ENCODE assay signal across 7 cellular contexts in the genomic region with DNA sequence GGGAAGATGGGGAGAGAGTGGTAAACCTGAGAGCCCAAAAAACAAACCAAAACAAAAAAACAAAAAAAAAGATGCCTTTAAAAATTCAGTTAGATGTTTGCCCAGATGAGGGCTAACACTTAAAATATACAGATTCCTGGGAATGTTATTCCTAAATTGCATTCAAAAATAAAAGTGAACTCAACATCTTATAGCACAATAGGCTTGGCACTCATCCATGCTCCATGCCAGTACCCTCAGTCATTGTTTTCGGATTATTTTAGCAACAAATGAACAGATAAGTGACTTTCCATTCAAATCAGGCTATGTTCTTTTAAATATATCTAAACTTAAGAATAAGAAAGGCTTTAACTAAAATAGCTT. TPM values are rescaled to one million over a fixed set of nuclear protein-coding genes. Genes with fewer than 3 reads are reported as not detected.
DNase-seq lines count a peak whose midpoint lies in the region; ATAC-seq and TF ChIP-seq lines count a peak whose summit lies in the region.

No MANE protein-coding gene starts in this region.

- TF ChIP-seq CTCF in HEK293 (tag by site-specific recombination; IDR thresholded peaks at IDR 0.05) (no peak), fibroblast of the aortic adventitia (IDR thresholded peaks at IDR 0.05; ENCODE audit: insufficient read depth, low read length) (no peak), smooth muscle cell (IDR thresholded peaks at IDR 0.05; ENCODE audit: borderline replicate concordance, insufficient read depth, poor library complexity, severe bottlenecking) (no peak)

- H3F3A ChIP-seq in smooth muscle cell (ENCODE audit: low read depth): peaks cover 31% of the 10 kb centered on the region

- H3K79me2 ChIP-seq in smooth muscle cell (ENCODE audit: low read depth): peaks cover 71% of the 10 kb centered on the region

- H3K4me3 ChIP-seq in HEK293 (ENCODE audit: low read depth, low read length): no peak overlapping the region
- peak overlapping the region; percentile 85 for H3K4me3 ChIP-seq in fibroblast of the aortic adventitia (ENCODE audit: low read depth, low read length)
- H3K4me3 ChIP-seq in smooth muscle cell: peak overlapping the region; percentile 96

- H3K9ac ChIP-seq in smooth muscle cell (ENCODE audit: low read depth): peak overlapping the region; percentile 49

- H3K9me3 Mint-ChIP-seq in T-cell: no peaks in the 10 kb centered on the region

- no peaks in the 10 kb centered on the region for H3K27me3 ChIP-seq in smooth muscle cell (ENCODE audit: low read depth)

- WGBS in smooth muscle cell (ENCODE audit: low lambda C conversion rate): 93% methylated on average over 1 of the region's 1 CpG

- H3K4me3 Mint-ChIP-seq in T-cell: peak overlapping the region; percentile 95 to 97 (median 96)

- H3K27ac ChIP-seq in HEK293 (ENCODE audit: extremely low read depth, low read depth, low read length) (peak overlapping the region; percentile 80), smooth muscle cell (ENCODE audit: low read depth) (peak overlapping the region; percentile 95)

- peaks cover 8% of the 10 kb centered on the region for H3K36me3 Mint-ChIP-seq in T-cell

- H4K20me1 ChIP-seq in smooth muscle cell (ENCODE audit: low read depth): peaks cover 79% of the 10 kb centered on the region

- peak overlapping the region; percentile 98 for H3K4me2 ChIP-seq in smooth muscle cell

- no peaks in the 10 kb centered on the region for H3K9me3 ChIP-seq in HEK293 (ENCODE audit: control insufficient read depth, insufficient read depth, low read depth, low read length)
- no peaks in the 10 kb centered on the region for H3K9me3 ChIP-seq in smooth muscle cell (replicated peaks; ENCODE audit: low read depth)

- H3K36me3 ChIP-seq in HEK293 (ENCODE audit: control insufficient read depth in 2 of 2, insufficient read depth in 1 of 2, low read length in 2 of 2) (no peaks in the 10 kb centered on the region), smooth muscle cell (ENCODE audit: low read depth) (no peaks in the 10 kb centered on the region)

- ATAC-seq in T-cell (replicated peaks in 1 of 4) (no peak), HG02981 (IDR thresholded peaks at IDR 0.05; ENCODE audit: unreplicated experiment) (no peak)

- H3K4me1 ChIP-seq in HEK293 (ENCODE audit: control insufficient read depth, insufficient read depth, low read length): peaks cover 36% of the 10 kb centered on the region
- H3K4me1 ChIP-seq in smooth muscle cell (ENCODE audit: low read depth): peaks cover 41% of the 10 kb centered on the region

- DNase-seq in T-cell (no peak), fibroblast of the aortic adventitia (ENCODE audit: low read depth) (peak; percentile 72), smooth muscle cell (lab: John Stamatoyannopoulos, UW; ENCODE audit: unreplicated experiment) (no peak), kidney tubule cell (ENCODE audit: low spot score) (no peak), mesenteric fat pad (ENCODE audit: low spot score) (no peak)

- POLR2A ChIA-PET in HEK293 (lab: Yijun Ruan, JAX): interaction anchor here (1.1 to 1.7 kb wide), 3 partner anchors 10 to 122 kb away, joined by 3 to 6 read pairs (median 4); no protein-coding TSS in a partner anchor
- POLR2A ChIA-PET in T-cell (lab: Charles Lee): interaction anchor here (0.7 to 2.0 kb wide), 8 partner anchors 11 to 180 kb away, joined by 3 to 11 read pairs (median 4); no protein-coding TSS in a partner anchor

- H2AFZ ChIP-seq in smooth muscle cell (ENCODE audit: low read depth): no peak overlapping the region

- H3K27ac Mint-ChIP-seq in T-cell: peak overlapping the region; percentile 97 to 98

- CTCF ChIA-PET in HEK293 (lab: Yijun Ruan, JAX) (interaction anchor here (0.6 to 2.4 kb wide), 7 partner anchors 9 to 238 kb away, joined by 3 to 10 read pairs (median 3); no protein-coding TSS in a partner anchor), T-cell (lab: Charles Lee) (interaction anchor here (0.7 to 2.0 kb wide), 8 partner anchors 8 to 1739 kb away, joined by 3 to 7 read pairs (median 5); no protein-coding TSS in a partner anchor)

- H3K27me3 Mint-ChIP-seq in T-cell: no peaks in the 10 kb centered on the region

- peaks cover 73 to 81% (median 78%) of the 10 kb centered on the region in 3 donors for H3K4me1 Mint-ChIP-seq in T-cell

TF ChIP-seq in HEK293, 187 proteins besides CTCF, POLR2A, EP300 and RAD21:
- TF ChIP-seq ZNF211 (tag by site-specific recombination; IDR thresholded peaks at IDR 0.05; ENCODE audit: low read depth) (no peak), WT1 (tag by site-specific recombination; IDR thresholded peaks at IDR 0.05) (peak; percentile 50; the same call in 1 of the 2 replicates), ZNF138 (tag by site-specific recombination; IDR thresholded peaks at IDR 0.05; ENCODE audit: borderline replicate concordance) (no peak), ZNF560 (tag by site-specific recombination; IDR thresholded peaks at IDR 0.05; ENCODE audit: borderline replicate concordance) (no peak), ZBTB20 (tag by site-specific recombination; IDR thresholded peaks at IDR 0.05) (peak; percentile 92), ZNF335 (tag by site-specific recombination; conservative IDR thresholded peaks at IDR 0.05) (0 out of 2 replicates have a peak, but pooled peaks have one; percentile 29), ZEB2 (tag by site-specific recombination; IDR thresholded peaks at IDR 0.05) (no peak)
- TF ChIP-seq, protein P1, sequence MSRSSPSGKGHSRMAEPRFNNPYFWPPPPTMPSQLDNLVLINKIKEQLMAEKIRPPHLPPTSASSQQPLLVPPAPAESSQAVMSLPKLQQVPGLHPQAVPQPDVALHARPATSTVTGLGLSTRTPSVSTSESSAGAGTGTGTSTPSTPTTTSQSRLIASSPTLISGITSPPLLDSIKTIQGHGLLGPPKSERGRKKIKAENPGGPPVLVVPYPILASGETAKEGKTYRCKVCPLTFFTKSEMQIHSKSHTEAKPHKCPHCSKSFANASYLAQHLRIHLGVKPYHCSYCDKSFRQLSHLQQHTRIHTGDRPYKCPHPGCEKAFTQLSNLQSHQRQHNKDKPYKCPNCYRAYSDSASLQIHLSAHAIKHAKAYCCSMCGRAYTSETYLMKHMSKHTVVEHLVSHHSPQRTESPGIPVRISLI (tag by site-specific recombination; IDR thresholded peaks at IDR 0.05): 0 out of 2 replicates have a peak, but pooled peaks have one; percentile 42

RNA-seq across cellular contexts. Expression of gene ATP1A1, which starts 3.7 kb away (rescaled TPM):
- total RNA-seq in T-cell (100 to 1,000 TPM; 230 to 292 (median 266) TPM), fibroblast of the aortic adventitia (ENCODE audit: low replicate concordance) (95.0 and 126 TPM in 2 replicates), smooth muscle cell (93.0 and 104 TPM in 2 replicates), mesenteric fat pad (192 TPM)
- polyA plus RNA-seq in smooth muscle cell: 75.7 and 96.1 TPM in 2 replicates
